Comparison of ENCODE assay signal across 13 cellular contexts in genomic region chr5:126395627-126396026, GRCh38.
"Had no signal": no experiment of that assay in that cellular context is flagged by ENCODE, and none has a peak within 500 bp of the region (broad histone marks: within the 10 kb centered on the region; RNA-seq: fewer than 3 reads in every experiment).

No MANE protein-coding gene starts in this region.

- H3K4me3 ChIP-seq: left lung, mucosa of descending colon, sigmoid colon, thyroid gland had no signal

- H3K4me1 ChIP-seq: left lung, thyroid gland had no signal

- H3K27me3 ChIP-seq: left lung, sigmoid colon, thyroid gland had no signal

- H3K36me3 ChIP-seq: left lung, sigmoid colon, thyroid gland had no signal

- H3K9me3 ChIP-seq: thyroid gland had no signal

- ATAC-seq: effector memory CD8-positive, alpha-beta T cell; mucosa of descending colon; T-cell had no signal

- H3K27ac ChIP-seq: left lung, thyroid gland had no signal

- DNase-seq: activated CD4-positive, alpha-beta memory T cell treated with anti-CD3 and anti-CD28 coated beads for 36 hours; activated CD4-positive, alpha-beta T cell treated with anti-CD3 and anti-CD28 coated beads for 4 hours; activated T-cell treated with anti-CD3 and anti-CD28 coated beads for 4 hours; amniotic stem cell; effector memory CD8-positive, alpha-beta T cell; hippocampal formation; left lung; mucosa of descending colon; naive B cell; sigmoid colon; stimulated activated naive CD4-positive, alpha-beta T cell treated with Interleukin-2 at 50 U/mL for 16 hours; T-cell; thyroid gland had no signal
